Comparison of ENCODE assay signal across 1 cellular context in the genomic region with DNA sequence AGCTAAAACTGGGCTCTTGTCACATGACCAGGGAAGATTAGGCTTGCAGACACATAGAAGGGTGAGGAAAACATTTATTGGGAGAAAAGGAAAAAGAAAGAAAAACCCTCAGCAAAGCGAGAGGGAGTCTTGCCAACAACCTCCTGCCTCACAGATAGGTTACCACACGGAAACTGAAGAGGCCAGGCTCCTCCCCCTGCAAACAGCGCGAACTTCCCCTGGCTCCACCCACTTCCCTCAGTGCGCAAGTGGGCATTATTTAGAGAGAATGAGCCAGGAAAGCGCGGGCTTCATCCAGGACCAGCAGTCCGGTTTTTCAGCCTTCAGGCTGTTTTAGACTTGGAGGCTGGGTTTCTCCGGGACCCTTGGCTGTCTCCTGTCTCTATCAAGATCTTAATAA.
TF ChIP-seq lines count a peak whose summit lies in the region.

No MANE protein-coding gene starts in this region.

TF ChIP-seq in WTC11, 78 proteins besides CTCF, POLR2A, EP300 and RAD21 (continued from another document):
- no peak for TF ChIP-seq NR1H2 (CRISPR knock-in tag; IDR thresholded peaks at IDR 0.05)
- TF ChIP-seq RORB (CRISPR knock-in tag; IDR thresholded peaks at IDR 0.05): no peak
- no peak for TF ChIP-seq ZNF138 (CRISPR knock-in tag; conservative IDR thresholded peaks at IDR 0.05)
- TF ChIP-seq, protein P1, sequence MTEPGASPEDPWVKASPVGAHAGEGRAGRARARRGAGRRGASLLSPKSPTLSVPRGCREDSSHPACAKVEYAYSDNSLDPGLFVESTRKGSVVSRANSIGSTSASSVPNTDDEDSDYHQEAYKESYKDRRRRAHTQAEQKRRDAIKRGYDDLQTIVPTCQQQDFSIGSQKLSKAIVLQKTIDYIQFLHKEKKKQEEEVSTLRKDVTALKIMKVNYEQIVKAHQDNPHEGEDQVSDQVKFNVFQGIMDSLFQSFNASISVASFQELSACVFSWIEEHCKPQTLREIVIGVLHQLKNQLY (CRISPR knock-in tag; IDR thresholded peaks at IDR 0.05): no peak
- TF ChIP-seq, protein P2, sequence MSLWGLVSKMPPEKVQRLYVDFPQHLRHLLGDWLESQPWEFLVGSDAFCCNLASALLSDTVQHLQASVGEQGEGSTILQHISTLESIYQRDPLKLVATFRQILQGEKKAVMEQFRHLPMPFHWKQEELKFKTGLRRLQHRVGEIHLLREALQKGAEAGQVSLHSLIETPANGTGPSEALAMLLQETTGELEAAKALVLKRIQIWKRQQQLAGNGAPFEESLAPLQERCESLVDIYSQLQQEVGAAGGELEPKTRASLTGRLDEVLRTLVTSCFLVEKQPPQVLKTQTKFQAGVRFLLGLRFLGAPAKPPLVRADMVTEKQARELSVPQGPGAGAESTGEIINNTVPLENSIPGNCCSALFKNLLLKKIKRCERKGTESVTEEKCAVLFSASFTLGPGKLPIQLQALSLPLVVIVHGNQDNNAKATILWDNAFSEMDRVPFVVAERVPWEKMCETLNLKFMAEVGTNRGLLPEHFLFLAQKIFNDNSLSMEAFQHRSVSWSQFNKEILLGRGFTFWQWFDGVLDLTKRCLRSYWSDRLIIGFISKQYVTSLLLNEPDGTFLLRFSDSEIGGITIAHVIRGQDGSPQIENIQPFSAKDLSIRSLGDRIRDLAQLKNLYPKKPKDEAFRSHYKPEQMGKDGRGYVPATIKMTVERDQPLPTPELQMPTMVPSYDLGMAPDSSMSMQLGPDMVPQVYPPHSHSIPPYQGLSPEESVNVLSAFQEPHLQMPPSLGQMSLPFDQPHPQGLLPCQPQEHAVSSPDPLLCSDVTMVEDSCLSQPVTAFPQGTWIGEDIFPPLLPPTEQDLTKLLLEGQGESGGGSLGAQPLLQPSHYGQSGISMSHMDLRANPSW (CRISPR knock-in tag; conservative IDR thresholded peaks at IDR 0.05; ENCODE audit: low read depth): no peak
- TF ChIP-seq TEAD4 (CRISPR knock-in tag; IDR thresholded peaks at IDR 0.05): no peak
- TF ChIP-seq, protein P3, sequence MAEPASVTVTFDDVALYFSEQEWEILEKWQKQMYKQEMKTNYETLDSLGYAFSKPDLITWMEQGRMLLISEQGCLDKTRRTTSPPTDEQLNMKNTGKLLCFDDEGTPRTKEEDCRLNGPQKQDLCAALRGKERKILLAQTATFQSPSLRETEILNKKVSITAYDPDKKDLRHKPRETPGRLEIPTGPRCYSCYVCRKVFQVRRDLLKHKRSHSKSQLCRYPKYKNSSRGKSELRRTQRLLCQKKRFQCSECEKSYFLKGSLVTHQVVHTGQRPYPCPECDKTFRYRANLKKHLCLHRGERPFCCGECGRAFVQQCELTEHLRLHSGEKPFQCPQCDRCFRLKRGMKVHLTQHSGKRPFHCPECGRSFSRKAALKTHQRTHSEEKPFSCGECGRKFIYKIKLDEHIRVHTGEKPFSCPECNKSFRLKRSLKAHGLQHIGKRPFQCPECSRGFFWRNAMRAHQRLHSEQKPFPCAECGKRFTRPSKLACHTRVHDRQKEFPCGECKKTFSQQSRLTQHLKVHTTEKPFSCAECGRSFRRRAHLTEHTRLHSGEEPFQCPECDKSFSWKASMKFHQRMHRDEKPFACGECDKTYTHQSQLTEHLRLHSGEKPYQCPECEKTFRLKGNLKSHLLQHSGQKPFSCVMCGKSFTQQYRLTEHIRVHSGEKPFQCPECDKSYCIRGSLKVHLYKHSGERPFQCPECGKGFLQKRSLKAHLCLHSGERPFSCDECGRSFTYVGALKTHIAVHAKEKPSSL (CRISPR knock-in tag; conservative IDR thresholded peaks at IDR 0.05): no peak
